In genomic region chr15:56929389-56929788, GRCh38 we compare ENCODE assay signal across 13 cellular contexts. TPM values are rescaled to one million over a fixed set of nuclear protein-coding genes. Genes with fewer than 3 reads are reported as not detected.
DNase-seq lines count a peak whose midpoint lies in the region; ATAC-seq, FAIRE-seq and TF ChIP-seq lines count a peak whose summit lies in the region.
"Had no signal": no experiment of that assay in that cellular context is flagged by ENCODE, and none has a peak within 500 bp of the region (broad histone marks: within the 10 kb centered on the region; RNA-seq: fewer than 3 reads in every experiment).

No MANE protein-coding gene starts in this region.

- peaks cover 17% of the 10 kb centered on the region for H3K4me1 ChIP-seq in astrocyte (ENCODE audit: insufficient read depth, low read length)

- H3K9me3 Mint-ChIP-seq in CD4-positive, alpha-beta T cell, result no peaks in the 10 kb centered on the region
- H3K9me3 Mint-ChIP-seq in astrocyte (ENCODE audit: unreplicated experiment), result no peaks in the 10 kb centered on the region
- H3K9me3 Mint-ChIP-seq: CD8-positive, alpha-beta memory T cell; effector memory CD8-positive, alpha-beta T cell had no signal

- TF ChIP-seq CTCF in CD4-positive, alpha-beta T cell (IDR thresholded peaks at IDR 0.05), result no peak
- TF ChIP-seq CTCF in astrocyte (IDR thresholded peaks at IDR 0.05; ENCODE audit: insufficient read depth, low read depth, low read length), result no peak

- CTCF ChIA-PET in CD4-positive, alpha-beta T cell (lab: Charles Lee), result interaction anchor here (1.3 kb wide), 1 partner anchor 11 kb away, joined by 4 read pairs; the partner anchor contains the start of gene TCF12
- CTCF ChIA-PET in HEK293T (lab: Yijun Ruan, JAX), result no interaction called here

- no peak for FAIRE-seq in astrocyte (lab: Jason Lieb, UNC)
- FAIRE-seq: pancreas had no signal

- peaks cover 65% of the 10 kb centered on the region for H3K36me3 Mint-ChIP-seq in CD4-positive, alpha-beta T cell (ENCODE audit: low read depth)
- H3K36me3 Mint-ChIP-seq in astrocyte (ENCODE audit: low read depth, unreplicated experiment), result peaks cover 4% of the 10 kb centered on the region

- no peak for ATAC-seq in CD4-positive, alpha-beta T cell (ENCODE audit: poor library complexity)
- peak; percentile 59 for ATAC-seq in left colon
- no peak for ATAC-seq in HG02798 (IDR thresholded peaks at IDR 0.05; ENCODE audit: poor library complexity, unreplicated experiment)
- ATAC-seq in GM19455 (IDR thresholded peaks at IDR 0.05; ENCODE audit: unreplicated experiment), result no peak
- ATAC-seq: effector memory CD8-positive, alpha-beta T cell; pancreas had no signal

- intact Hi-C loops in CD4-positive, alpha-beta T cell (cut with DNase I, micrococcal nuclease), result loop anchor here (10.0 kb wide), 2 partner anchors 285 to 685 kb away; partner anchors contain the start of gene RFX7 (in 1 of the 2)
- intact Hi-C loops in left colon (cut with DNase I, micrococcal nuclease), result no loop called here

- peaks cover 89% of the 10 kb centered on the region for H3K4me1 Mint-ChIP-seq in CD4-positive, alpha-beta T cell (ENCODE audit: low read depth)
- peaks cover 53% of the 10 kb centered on the region for H3K4me1 Mint-ChIP-seq in astrocyte (ENCODE audit: low read depth, unreplicated experiment)

- H4K20me1 ChIP-seq in astrocyte (ENCODE audit: insufficient read depth, low read length), result peaks cover 71% of the 10 kb centered on the region

- peak overlapping the region; percentile 28 for H3K4me2 ChIP-seq in astrocyte (ENCODE audit: low read length)

- H3K36me3 ChIP-seq in KOPT-K1 (ENCODE audit: insufficient read depth, low read length) (peaks cover 60% of the 10 kb centered on the region), astrocyte (ENCODE audit: insufficient read depth, low read length) (peaks cover 9% of the 10 kb centered on the region)
- H3K36me3 ChIP-seq: pancreas had no signal

- H3K79me2 ChIP-seq in astrocyte (ENCODE audit: insufficient read depth, low read length), result peaks cover 97% of the 10 kb centered on the region

- POLR2A ChIA-PET in CD4-positive, alpha-beta T cell (lab: Charles Lee), result interaction anchor here (5.7 kb wide), 1 partner anchor 10 kb away, joined by 36 read pairs; the partner anchor contains the start of gene TCF12
- POLR2A ChIA-PET in HEK293T (lab: Yijun Ruan, JAX), result interaction anchor here (1.1 kb wide), 1 partner anchor 12 kb away, joined by 3 read pairs; no protein-coding TSS in a partner anchor

- no peaks in the 10 kb centered on the region for H3K27me3 ChIP-seq in CD4-positive, alpha-beta T cell (ENCODE audit: control insufficient read depth, insufficient read depth, low read length)
- no peaks in the 10 kb centered on the region for H3K27me3 ChIP-seq in astrocyte (ENCODE audit: insufficient read depth, low read length)
- H3K27me3 ChIP-seq: pancreas, stomach had no signal

- no peak for DNase-seq in CD4-positive, alpha-beta T cell
- DNase-seq in astrocyte (ENCODE audit: low read depth) (peak; percentile 63), left colon (no peak), NCI-H1694 (lab: John Stamatoyannopoulos, UW) (no peak), HEK293T (ENCODE audit: extremely low spot score) (no peak)
- DNase-seq: CD8-positive, alpha-beta memory T cell; effector memory CD8-positive, alpha-beta T cell; pancreas; stomach; T-helper 2 cell had no signal

- no peak overlapping the region for H3K9ac ChIP-seq in astrocyte (ENCODE audit: low read length)

- H3K27ac Mint-ChIP-seq in CD4-positive, alpha-beta T cell, result peak overlapping the region; percentile 79
- H3K27ac Mint-ChIP-seq in astrocyte (ENCODE audit: unreplicated experiment), result peak overlapping the region; percentile 41
- H3K27ac Mint-ChIP-seq: effector memory CD8-positive, alpha-beta T cell had no signal

- H3K27me3 Mint-ChIP-seq in CD4-positive, alpha-beta T cell, result no peaks in the 10 kb centered on the region
- no peaks in the 10 kb centered on the region for H3K27me3 Mint-ChIP-seq in astrocyte (ENCODE audit: low read depth, unreplicated experiment)
- H3K27me3 Mint-ChIP-seq: CD8-positive, alpha-beta memory T cell; effector memory CD8-positive, alpha-beta T cell had no signal

- no peak overlapping the region for H2AFZ ChIP-seq in astrocyte (ENCODE audit: low read depth, low read length)

- H3K4me3 Mint-ChIP-seq in CD4-positive, alpha-beta T cell, result no peak overlapping the region
- peak overlapping the region; percentile 18 for H3K4me3 Mint-ChIP-seq in astrocyte (ENCODE audit: unreplicated experiment)
- H3K4me3 Mint-ChIP-seq: effector memory CD8-positive, alpha-beta T cell had no signal

- no peak overlapping the region for H3K27ac ChIP-seq in CD4-positive, alpha-beta T cell (ENCODE audit: low read depth, low read length)
- H3K27ac ChIP-seq in KOPT-K1 (ENCODE audit: low read depth, low read length, poor library complexity, severe bottlenecking), result peak overlapping the region; percentile 94
- no peak overlapping the region for H3K27ac ChIP-seq in astrocyte (ENCODE audit: low read depth, low read length)
- H3K27ac ChIP-seq: pancreas had no signal

- no peak overlapping the region for H3K4me3 ChIP-seq in astrocyte (ENCODE audit: insufficient read depth, low read depth, low read length)
- H3K4me3 ChIP-seq: pancreas, stomach had no signal

- no peaks in the 10 kb centered on the region for H3K9me3 ChIP-seq in CD4-positive, alpha-beta T cell (ENCODE audit: control insufficient read depth, low read length)
- H3K9me3 ChIP-seq in KOPT-K1 (ENCODE audit: insufficient read depth, low read length, poor library complexity, severe bottlenecking) (no peaks in the 10 kb centered on the region), astrocyte (ENCODE audit: insufficient read depth, low read depth, low read length) (no peaks in the 10 kb centered on the region)
- H3K9me3 ChIP-seq: pancreas, stomach had no signal

TF ChIP-seq in HEK293T, 16 proteins besides CTCF, POLR2A, EP300 and RAD21:
- TF ChIP-seq HDGF (IDR thresholded peaks at IDR 0.05; ENCODE audit: borderline replicate concordance) (no peak), TARDBP (IDR thresholded peaks at IDR 0.05) (no peak), FOXA1 (IDR thresholded peaks at IDR 0.05) (no peak), BHLHE40 (IDR thresholded peaks at IDR 0.05; ENCODE audit: borderline replicate concordance) (no peak), FOXM1 (IDR thresholded peaks at IDR 0.05; ENCODE audit: borderline replicate concordance) (no peak), PKNOX1 (IDR thresholded peaks at IDR 0.05) (no peak), NFRKB (IDR thresholded peaks at IDR 0.05) (no peak), ZNF384 (IDR thresholded peaks at IDR 0.05) (no peak), FOXK2 (IDR thresholded peaks at IDR 0.05) (no peak)

RNA-seq across cellular contexts. Expression of gene TCF12, which starts 10.9 kb away (rescaled TPM):
- total RNA-seq in CD4-positive, alpha-beta T cell, result 10 to 100 TPM; 54.0 TPM
- total RNA-seq in astrocyte (106 and 112 TPM in 2 replicates), left colon (10 to 100 TPM; 80.5 to 82.8 TPM)

Comparison
In these comparisons a context has a peak if more than half of its experiments do, and no peak if none do; other contexts are left out.
1. intact Hi-C loops: an anchor here in CD4-positive, alpha-beta T cell (10.0 kb wide); none called in left colon.